Comparison of ENCODE assay signal across 9 cellular contexts in the genomic region with DNA sequence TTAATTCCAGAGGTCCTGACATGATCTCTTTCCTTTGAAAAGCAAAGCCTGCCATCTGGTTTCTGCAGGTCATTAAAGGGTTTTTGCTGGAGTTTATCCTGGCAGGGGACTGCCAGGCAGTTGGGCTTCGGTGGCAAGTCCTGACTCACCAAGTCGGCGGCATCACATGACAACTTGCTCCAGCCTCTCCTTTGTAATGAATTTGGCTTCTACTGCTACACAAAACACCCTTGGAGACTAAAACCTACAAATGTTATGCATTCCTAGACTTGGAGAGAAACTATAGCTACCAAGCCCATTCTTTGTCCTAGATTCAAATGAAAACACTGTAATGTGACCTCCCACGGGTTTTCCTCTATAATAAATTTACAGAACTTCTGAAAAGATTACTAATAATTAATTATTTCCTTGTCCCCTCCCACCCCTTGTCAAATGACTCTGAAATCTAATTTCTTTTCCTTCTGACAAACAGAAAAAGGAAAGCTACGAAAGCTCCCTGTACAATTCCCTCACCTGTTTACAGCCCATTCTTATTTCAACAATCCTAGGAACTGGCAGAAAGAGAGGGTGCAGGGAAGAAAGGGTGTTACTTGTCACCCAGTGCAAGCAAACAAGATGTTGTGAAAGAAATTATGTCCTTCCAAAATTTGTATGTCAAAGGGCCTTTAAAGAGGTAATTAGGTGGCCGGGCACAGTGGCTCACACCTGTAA.
A peak's percentile ranks its signal among the peaks of the same experiment; 100 is the strongest.
DNase-seq lines count a peak whose midpoint lies in the region; ATAC-seq and TF ChIP-seq lines count a peak whose summit lies in the region.
"Had no signal": no experiment of that assay in that cellular context is flagged by ENCODE, and none has a peak within 500 bp of the region (broad histone marks: within the 10 kb centered on the region; RNA-seq: fewer than 3 reads in every experiment).

No MANE protein-coding gene starts in this region.

- no peaks in the 10 kb centered on the region for H3K27me3 ChIP-seq in GM23338 (ENCODE audit: insufficient read depth)
- no peaks in the 10 kb centered on the region for H3K27me3 ChIP-seq in PC-9 (ENCODE audit: insufficient read depth, low read depth)
- H3K27me3 ChIP-seq in psoas muscle (ENCODE audit: insufficient read depth in 3 of 3, low read length in 2 of 3), result no peaks in the 10 kb centered on the region

- H3K4me3 ChIP-seq in GM23338 (no peak overlapping the region), PC-9 (no peak overlapping the region), fibroblast of villous mesenchyme (ENCODE audit: low read depth, low read length) (no peak overlapping the region), psoas muscle (no peak overlapping the region)

- H2AFZ ChIP-seq in GM23338 (no peak overlapping the region), PC-9 (peak overlapping the region; percentile 2; the same call in 1 of the 2 replicates)

- peaks cover 39% of the 10 kb centered on the region for H3K4me1 ChIP-seq in GM23338 (ENCODE audit: insufficient read depth)
- H3K4me1 ChIP-seq in PC-9 (replicated peaks; ENCODE audit: insufficient read depth), result peaks cover 19% of the 10 kb centered on the region
- no peaks in the 10 kb centered on the region for H3K4me1 ChIP-seq in psoas muscle

- in situ Hi-C loops in KBM-7 (cut with MboI; ENCODE audit: low pct_unique_long_range_greater_than_20kb, low sequenced_read_pairs), result no loop called here

- TF ChIP-seq CTCF in GM23338 (conservative IDR thresholded peaks at IDR 0.05; ENCODE audit: low read depth in 2 of 2) (no peak), PC-9 (conservative IDR thresholded peaks at IDR 0.05) (no peak), fibroblast of villous mesenchyme (IDR thresholded peaks at IDR 0.05; ENCODE audit: insufficient read depth, low read depth, low read length) (no peak), psoas muscle (IDR thresholded peaks at IDR 0.05) (no peak)

- no peaks in the 10 kb centered on the region for H3F3A ChIP-seq in GM23338 (replicated peaks; ENCODE audit: low read depth)
- no peaks in the 10 kb centered on the region for H3F3A ChIP-seq in PC-9 (ENCODE audit: insufficient read depth, low read depth)

- ATAC-seq in GM23338 (peak; percentile 93), psoas muscle (peak in 3 of 4 donors; percentile 61 to 76 (median 75)), GM19023 (IDR thresholded peaks at IDR 0.05; ENCODE audit: unreplicated experiment) (no peak), GM18909 (IDR thresholded peaks at IDR 0.05; ENCODE audit: poor library complexity, unreplicated experiment) (no peak), HG03095 (IDR thresholded peaks at IDR 0.05; ENCODE audit: unreplicated experiment) (no peak)

- peak overlapping the region; percentile 27; the same call in 1 of the 3 replicates for H3K4me3 Mint-ChIP-seq in GM23338

- no peaks in the 10 kb centered on the region for H3K9me3 ChIP-seq in PC-9 (ENCODE audit: insufficient read depth, low read depth)
- H3K9me3 ChIP-seq in psoas muscle, result no peaks in the 10 kb centered on the region

- no TSS peak for BruUV-seq in PC-9 (replicated peaks; lab: Mats Ljungman, UMichigan)

- H4K20me1 ChIP-seq in GM23338 (replicated peaks; ENCODE audit: insufficient read depth) (no peaks in the 10 kb centered on the region), PC-9 (ENCODE audit: insufficient read depth) (no peaks in the 10 kb centered on the region)

- H3K36me3 ChIP-seq in GM23338 (ENCODE audit: insufficient read depth) (no peaks in the 10 kb centered on the region), PC-9 (ENCODE audit: low read depth) (no peaks in the 10 kb centered on the region), psoas muscle (ENCODE audit: insufficient read depth in 1 of 2, low read depth in 1 of 2) (no peaks in the 10 kb centered on the region)

- no peaks in the 10 kb centered on the region for H3K9me2 ChIP-seq in GM23338 (ENCODE audit: insufficient read depth)
- H3K9me2 ChIP-seq in PC-9 (ENCODE audit: insufficient read depth), result no peaks in the 10 kb centered on the region

- no peaks in the 10 kb centered on the region for H3K36me3 Mint-ChIP-seq in GM23338 (ENCODE audit: low read depth)

- H3K4me2 ChIP-seq in GM23338 (peak overlapping the region; percentile 5; the same call in 1 of the 2 replicates), PC-9 (peak overlapping the region; percentile 57)

- H3K27ac Mint-ChIP-seq in GM23338, result peak overlapping the region; percentile 92

- no peaks in the 10 kb centered on the region for H3K79me2 ChIP-seq in GM23338 (replicated peaks; ENCODE audit: insufficient read depth)
- no peaks in the 10 kb centered on the region for H3K79me2 ChIP-seq in PC-9 (ENCODE audit: low read depth)

- H3K9me3 Mint-ChIP-seq in GM23338, result no peaks in the 10 kb centered on the region

- CTCF ChIA-PET in PC-9 (lab: Charles Lee), result no interaction called here

- H3K27me3 Mint-ChIP-seq in GM23338 (ENCODE audit: insufficient read depth, low read depth, poor library complexity), result no peaks in the 10 kb centered on the region

- peaks cover 44% of the 10 kb centered on the region for H3K4me1 Mint-ChIP-seq in GM23338

- 32 to 45% (median 34%) methylated on average over 6 of the region's 6 CpGs for WGBS in psoas muscle, 3 donors

- intact Hi-C loops in PC-9 (cut with micrococcal nuclease; ENCODE audit: unreplicated experiment), result no loop called here
- intact Hi-C loops in psoas muscle (cut with DNase I), result no loop called here

- peak overlapping the region; percentile 93 for H3K27ac ChIP-seq in GM23338 (ENCODE audit: low read depth)
- peak overlapping the region; percentile 47 for H3K27ac ChIP-seq in PC-9
- H3K27ac ChIP-seq in psoas muscle, result no peak overlapping the region

- DNase-seq in GM23338 (ENCODE audit: low spot score) (peak; percentile 90), PC-9 (peak; percentile 44 to 50), fibroblast of villous mesenchyme (ENCODE audit: low read depth) (peak; percentile 25), psoas muscle (no peak), KBM-7 (no peak)
- DNase-seq: activated T-cell treated with anti-CD3 and anti-CD28 coated beads, Interleukin-2, amount 50 U/mL, for 1 hour had no signal

- POLR2A ChIA-PET in PC-9 (lab: Charles Lee; ENCODE audit: unreplicated experiment), result interaction anchor here (0.6 kb wide), 1 partner anchor 37 kb away, joined by 3 read pairs; no protein-coding TSS in a partner anchor

TF ChIP-seq in GM23338, 12 proteins besides CTCF, POLR2A, EP300 and RAD21:
- TF ChIP-seq CREB1 (CRISPR knock-in tag; IDR thresholded peaks at IDR 0.05; ENCODE audit: low read depth), result 0 out of 2 replicates have a peak, but pooled peaks have one; percentile 7
- TF ChIP-seq JUNB (IDR thresholded peaks at IDR 0.05; ENCODE audit: unreplicated experiment), result no peak
TF ChIP-seq in GM23338: peak in this region for 1.

Comparison
In these comparisons a context has a peak if more than half of its experiments do, and no peak if none do; other contexts are left out.
1. ATAC-seq: peak in GM23338 (single experiment) and psoas muscle (3 of 4); none in GM19023 (single experiment), GM18909 (single experiment) and HG03095 (single experiment).
2. DNase-seq: peak in GM23338 (single experiment), PC-9 (2 of 2) and fibroblast of villous mesenchyme (single experiment); none in psoas muscle (0 of 2) and KBM-7 (single experiment).